ENCODE assay signal across 35 cellular contexts in the genomic region with DNA sequence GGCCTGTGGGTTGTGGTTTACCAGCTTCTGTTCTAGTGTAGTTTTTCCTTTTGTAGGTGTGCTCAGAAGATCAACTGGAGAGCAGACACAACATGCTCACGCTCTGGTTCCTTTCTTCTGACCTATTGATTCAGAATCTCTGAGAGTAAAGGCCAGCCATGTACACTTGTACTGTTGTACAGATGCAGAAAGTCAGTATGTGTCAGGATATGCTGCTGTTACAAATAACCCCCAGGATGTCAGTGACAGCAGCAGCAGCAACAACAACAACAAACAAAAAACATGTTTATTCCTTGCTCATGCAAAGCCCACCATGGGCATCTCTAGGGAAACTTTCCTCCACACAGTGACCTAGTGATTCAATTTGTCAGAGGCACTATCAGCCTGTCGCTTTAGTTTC.
DNase-seq lines count a peak whose midpoint lies in the region; ATAC-seq, FAIRE-seq and TF ChIP-seq lines count a peak whose summit lies in the region.
"Had no signal": no experiment of that assay in that cellular context is flagged by ENCODE, and none has a peak within 500 bp of the region (broad histone marks: within the 10 kb centered on the region; RNA-seq: fewer than 3 reads in every experiment).

No MANE protein-coding gene starts in this region.

- H3K27me3 Mint-ChIP-seq in nephron progenitor cell (ENCODE audit: low read depth, poor library complexity), result peaks cover 8% of the 10 kb centered on the region
- H3K27me3 Mint-ChIP-seq: B cell; CD4-positive, alpha-beta memory T cell; CD4-positive, alpha-beta T cell; CD4-positive, CD25-positive, alpha-beta regulatory T cell had no signal

- TF ChIP-seq CTCF in HepG2 (CRISPR knock-in tag; IDR thresholded peaks at IDR 0.05), result no peak
- no peak for TF ChIP-seq CTCF in right lobe of liver (IDR thresholded peaks at IDR 0.05)
- no peak for TF ChIP-seq CTCF in K562 (IDR thresholded peaks at IDR 0.05 in 2 of 3, conservative IDR thresholded peaks at IDR 0.05 in 1 of 3; ENCODE audit: insufficient read depth in 2 of 3, low read depth in 1 of 3, low read length in 3 of 3)
- TF ChIP-seq CTCF in nephron progenitor cell (IDR thresholded peaks at IDR 0.05), result no peak

- 2% methylated on average over 2 of the region's 2 CpGs for WGBS in HepG2 (ENCODE audit: low lambda C conversion rate)
- 86% methylated on average over 1 of the region's 2 CpGs for WGBS in right lobe of liver (ENCODE audit: insufficient coverage, low coverage, low lambda C conversion rate, missing lambda C conversion rate)
- 6% methylated on average over 2 of the region's 2 CpGs for WGBS in K562 (ENCODE audit: insufficient coverage, low coverage, missing lambda C conversion rate)

- TF ChIP-seq EP300 in HepG2 (IDR thresholded peaks at IDR 0.05; ENCODE audit: low read depth in 2 of 2, low read length in 2 of 2) (no peak), HepG2 (CRISPR knock-in tag; IDR thresholded peaks at IDR 0.05; ENCODE audit: borderline replicate concordance) (no peak), K562 (IDR thresholded peaks at IDR 0.05; ENCODE audit: low read length) (no peak)

- H3K36me3 ChIP-seq in HepG2 (replicated peaks in 1 of 2; ENCODE audit: control insufficient read depth in 1 of 2, insufficient read depth in 2 of 2, low read length in 2 of 2) (no peaks in the 10 kb centered on the region), right lobe of liver (no peaks in the 10 kb centered on the region), K562 (ENCODE audit: control insufficient read depth, insufficient read depth, low read length) (no peaks in the 10 kb centered on the region)
- H3K36me3 ChIP-seq: BE2C; BLaER1; BLaER1 treated with 17β-estradiol and CSF1 and Interleukin-3, amounts not matched to agents 10 nM and 100 nM had no signal

- H2AFZ ChIP-seq in HepG2 (ENCODE audit: low read length) (no peak overlapping the region), K562 (ENCODE audit: low read depth, low read length) (no peak overlapping the region)

- POLR2A ChIA-PET in HepG2 (lab: Yijun Ruan, JAX), result no interaction called here
- POLR2A ChIA-PET in K562 (lab: Yijun Ruan, JAX), result no interaction called here

- intact Hi-C loops in HepG2 (cut with micrococcal nuclease; ENCODE audit: unreplicated experiment), result no loop called here
- intact Hi-C loops in right lobe of liver (cut with DNase I), result no loop called here
- intact Hi-C loops in K562 (cut with micrococcal nuclease), result no loop called here

- TF ChIP-seq POLR2A in HepG2 (IDR thresholded peaks at IDR 0.05; ENCODE audit: insufficient read depth in 1 of 2, low read depth in 2 of 2, low read length in 2 of 2), result no peak
- no peak for TF ChIP-seq POLR2A in right lobe of liver (IDR thresholded peaks at IDR 0.05)
- TF ChIP-seq POLR2A in K562 (conservative IDR thresholded peaks at IDR 0.05), result no peak

- H3K4me2 ChIP-seq in HepG2 (ENCODE audit: low read depth, low read length) (no peak overlapping the region), K562 (ENCODE audit: insufficient read depth, low read length) (no peak overlapping the region)
- H3K4me2 ChIP-seq: A549; BLaER1; BLaER1 treated with 17β-estradiol and CSF1 and Interleukin-3, amounts not matched to agents 10 nM and 100 nM had no signal

- H3K9me3 ChIP-seq in HepG2 (ENCODE audit: low read length) (peaks cover 34% of the 10 kb centered on the region), right lobe of liver (no peaks in the 10 kb centered on the region), K562 (replicated peaks; ENCODE audit: control insufficient read depth, insufficient read depth, low read depth, low read length) (no peaks in the 10 kb centered on the region)
- H3K9me3 ChIP-seq: A549; BE2C; BLaER1; BLaER1 treated with 17β-estradiol and CSF1 and Interleukin-3, amounts not matched to agents 10 nM and 100 nM; Caco-2 had no signal

- H3K27me3 ChIP-seq in HepG2 (ENCODE audit: control insufficient read depth in 1 of 2, insufficient read depth in 2 of 2, low read length in 2 of 2), result no peaks in the 10 kb centered on the region
- no peaks in the 10 kb centered on the region for H3K27me3 ChIP-seq in right lobe of liver
- H3K27me3 ChIP-seq in K562 (ENCODE audit: control insufficient read depth in 2 of 2, insufficient read depth in 2 of 2, low read length in 2 of 2), result no peaks in the 10 kb centered on the region
- H3K27me3 ChIP-seq: BE2C; BLaER1; BLaER1 treated with 17β-estradiol and CSF1 and Interleukin-3, amounts not matched to agents 10 nM and 100 nM had no signal

- TF ChIP-seq RAD21 in HepG2 (CRISPR knock-in tag; IDR thresholded peaks at IDR 0.05), result no peak
- TF ChIP-seq RAD21 in K562 (CRISPR knock-in tag; conservative IDR thresholded peaks at IDR 0.05 in 1 of 2, IDR thresholded peaks at IDR 0.05 in 1 of 2), result no peak

- no peaks in the 10 kb centered on the region for H4K20me1 ChIP-seq in HepG2 (ENCODE audit: insufficient read depth, low read length)
- 0 out of 2 replicates have a peak, but pooled peaks cover 3% of the 10 kb centered on the region for H4K20me1 ChIP-seq in K562 (replicated peaks; ENCODE audit: control insufficient read depth, insufficient read depth, low read length)
- H4K20me1 ChIP-seq: BLaER1; BLaER1 treated with 17β-estradiol and CSF1 and Interleukin-3, amounts not matched to agents 10 nM and 100 nM had no signal

- H3K9ac ChIP-seq in HepG2 (ENCODE audit: insufficient read depth, low read depth, low read length) (no peak overlapping the region), K562 (ENCODE audit: insufficient read depth in 1 of 2, low read depth in 2 of 2, low read length in 2 of 2) (no peak overlapping the region)
- H3K9ac ChIP-seq: BLaER1; BLaER1 treated with 17β-estradiol and CSF1 and Interleukin-3, amounts not matched to agents 10 nM and 100 nM had no signal

- DNase-seq in HepG2 (ENCODE audit: low spot score) (no peak), right lobe of liver (no peak), K562 (ENCODE audit: extremely low read depth in 1 of 4, low spot score in 3 of 4) (no peak), nephron progenitor cell (no peak), DMS 273 (lab: John Stamatoyannopoulos, UW; ENCODE audit: unreplicated experiment) (no peak)
- DNase-seq: 8988T; ACHN; AML-193; BE2C; C1 segment of cervical spinal cord; Caco-2; Calu3; CD4-positive, alpha-beta memory T cell; CD4-positive, alpha-beta T cell; CD4-positive, CD25-positive, alpha-beta regulatory T cell; CD8-positive, alpha-beta memory T cell; CD8-positive, alpha-beta T cell; COR-L47; DMS 273 treated with DMSO at 0.1 percent for 48 hours; DMS153; DMS53; DMS79; DMS79 treated with DMSO at 0.1 percent for 48 hours; DND-41; EL had no signal

- H3K79me2 ChIP-seq in HepG2 (ENCODE audit: insufficient read depth, low read length) (no peaks in the 10 kb centered on the region), K562 (ENCODE audit: control insufficient read depth, insufficient read depth, low read length) (no peaks in the 10 kb centered on the region)

- BruUV-seq in HepG2 (replicated peaks; lab: Mats Ljungman, UMichigan), result no TSS peak
- BruUV-seq in K562 (replicated peaks; lab: Mats Ljungman, UMichigan), result no TSS peak

- in situ Hi-C loops in HepG2 (cut with HindIII; ENCODE audit: extremely low pct_ligation_motif_present, low pct_unique_long_range_greater_than_20kb) (no loop called here), K562 (cut with MboI) (no loop called here)

- no peaks in the 10 kb centered on the region for H3K36me3 Mint-ChIP-seq in nephron progenitor cell (ENCODE audit: low read depth)
- H3K36me3 Mint-ChIP-seq: CD14-positive monocyte; CD4-positive, alpha-beta memory T cell; CD4-positive, CD25-positive, alpha-beta regulatory T cell; CD8-positive, alpha-beta memory T cell; CD8-positive, alpha-beta T cell had no signal

- H3K4me1 Mint-ChIP-seq in nephron progenitor cell, result no peaks in the 10 kb centered on the region
- H3K4me1 Mint-ChIP-seq: B cell; CD14-positive monocyte; CD4-positive, alpha-beta memory T cell; CD4-positive, CD25-positive, alpha-beta regulatory T cell; CD8-positive, alpha-beta memory T cell had no signal

- CTCF ChIA-PET in HepG2 (lab: Yijun Ruan, JAX; ENCODE audit: low intra/inter-chr PET ratio, low total read pairs), result no interaction called here
- CTCF ChIA-PET in K562 (lab: Yijun Ruan, JAX; ENCODE audit: low intra/inter-chr PET ratio), result no interaction called here

- peak overlapping the region; percentile 19 for H3K27ac Mint-ChIP-seq in nephron progenitor cell
- H3K27ac Mint-ChIP-seq: B cell; CD14-positive monocyte; CD4-positive, alpha-beta memory T cell; CD4-positive, alpha-beta T cell; CD4-positive, CD25-positive, alpha-beta regulatory T cell; CD8-positive, alpha-beta memory T cell; CD8-positive, alpha-beta T cell had no signal

- H3K4me3 ChIP-seq in HepG2 (replicated peaks in 1 of 3; ENCODE audit: insufficient read depth in 1 of 3, low read depth in 2 of 3, low read length in 3 of 3), result no peak overlapping the region
- no peak overlapping the region for H3K4me3 ChIP-seq in right lobe of liver
- no peak overlapping the region for H3K4me3 ChIP-seq in K562
- H3K4me3 ChIP-seq: A549; BLaER1; BLaER1 treated with 17β-estradiol and CSF1 and Interleukin-3, amounts not matched to agents 10 nM and 100 nM had no signal

- no peak overlapping the region for H3K27ac ChIP-seq in HepG2 (ENCODE audit: extremely low read length, insufficient read depth, low read length)
- no peak overlapping the region for H3K27ac ChIP-seq in right lobe of liver
- no peak overlapping the region for H3K27ac ChIP-seq in K562 (ENCODE audit: extremely low read depth, low read depth, low read length)
- H3K27ac ChIP-seq: 22Rv1; A549; BLaER1; BLaER1 treated with 17β-estradiol and CSF1 and Interleukin-3, amounts not matched to agents 10 nM and 100 nM; C4-2B had no signal

- H3K9me3 Mint-ChIP-seq in nephron progenitor cell, result no peaks in the 10 kb centered on the region

- H3K4me1 ChIP-seq in HepG2 (ENCODE audit: insufficient read depth, low read length) (no peaks in the 10 kb centered on the region), right lobe of liver (no peaks in the 10 kb centered on the region), K562 (replicated peaks in 1 of 2; ENCODE audit: control insufficient read depth in 2 of 2, insufficient read depth in 2 of 2, low read length in 2 of 2) (no peaks in the 10 kb centered on the region)
- H3K4me1 ChIP-seq: A549; BE2C; BLaER1; BLaER1 treated with 17β-estradiol and CSF1 and Interleukin-3, amounts not matched to agents 10 nM and 100 nM had no signal

- no peak overlapping the region for H3K4me3 Mint-ChIP-seq in nephron progenitor cell
- H3K4me3 Mint-ChIP-seq: B cell; CD14-positive monocyte; CD4-positive, alpha-beta memory T cell; CD4-positive, alpha-beta T cell; CD4-positive, CD25-positive, alpha-beta regulatory T cell; CD8-positive, alpha-beta memory T cell; CD8-positive, alpha-beta T cell had no signal

- ATAC-seq in HepG2 (no peak), right lobe of liver (no peak), K562 (no peak), GM18520 (IDR thresholded peaks at IDR 0.05; ENCODE audit: unreplicated experiment) (no peak)
- ATAC-seq: A549; CD8-positive, alpha-beta T cell had no signal

- no peak for FAIRE-seq in HepG2 (lab: Jason Lieb, UNC)
- FAIRE-seq in K562 (lab: Jason Lieb, UNC), result no peak
- FAIRE-seq: A204.1, A549, D721Med had no signal

- H3K9me1 ChIP-seq in K562 (ENCODE audit: control insufficient read depth, insufficient read depth, low read length), result no peaks in the 10 kb centered on the region

TF ChIP-seq in HepG2, 621 proteins besides CTCF, POLR2A, EP300 and RAD21 (continues in another document):
- TF ChIP-seq ZNF12 (CRISPR knock-in tag; IDR thresholded peaks at IDR 0.05), result peak; percentile 88
